Comparison of ENCODE assay signal across 32 cellular contexts in genomic region chr21:29374481-29374880, GRCh38.
"Had no signal": no experiment of that assay in that cellular context is flagged by ENCODE, and none has a peak within 500 bp of the region (broad histone marks: within the 10 kb centered on the region; RNA-seq: fewer than 3 reads in every experiment).

No MANE protein-coding gene starts in this region.

- DNase-seq: activated B cell treated with CpG ODN at 0.5 μM for 24 hours; activated CD4-positive, alpha-beta T cell treated with anti-CD3 and anti-CD28 coated beads for 48 hours; activated CD4-positive, alpha-beta T cell treated with anti-CD3 and anti-CD28 coated beads, Interleukin-2, amount 50 U/mL, for 1 hour; activated CD4-positive, alpha-beta T cell treated with anti-CD3 and anti-CD28 coated beads, Interleukin-2, amount 50 U/mL, for 48 hours; activated CD8-positive, alpha-beta memory T cell treated with anti-CD3 and anti-CD28 coated beads for 24 hours; activated CD8-positive, alpha-beta T cell treated with anti-CD3 and anti-CD28 coated beads for 36 hours; activated effector memory CD4-positive, alpha-beta T cell treated with anti-CD3 and anti-CD28 coated beads, Interleukin-2, amount 50 U/mL, for 16 hours; activated naive CD4-positive, alpha-beta T cell treated with anti-CD3 and anti-CD28 coated beads for 36 hours; activated T-cell treated with anti-CD3 and anti-CD28 coated beads, Interleukin-2, amount 50 U/mL, for 4 hours; adrenal gland; amygdala; aorta; body of pancreas; caudate nucleus; cortex of kidney; dermis blood vessel endothelial cell; effector CD4-positive, alpha-beta T cell; effector memory CD8-positive, alpha-beta T cell; erythroblast; foreskin melanocyte; heart right ventricle; T-helper 17 cell; T1000; WERI-Rb-1 had no signal

- H3K9me3 Mint-ChIP-seq: activated B cell treated with CpG ODN at 0.5 μM for 24 hours; activated T-cell treated with anti-CD3 and anti-CD28 coated beads, Interleukin-2, amount 50 U/mL, for 4 hours; activated T-helper 2 cell treated with anti-CD3 and anti-CD28 coated beads, Interferon-gamma antibody, Interleukin-2, Interleukin-4, amounts not matched to agents 10 μg/mL and 5 μg/mL and 100 μg/mL, durations not matched to agents 14 hours and 24 hours and 36 hours; effector memory CD8-positive, alpha-beta T cell; T-helper 2 cell treated with Interferon-gamma antibody and Interleukin-4, amounts not matched to agents 5 μg/mL and 100 μg/mL, for 36 hours had no signal

- H3K36me3 ChIP-seq: adrenal gland, gastroesophageal sphincter had no signal

- H3K27ac Mint-ChIP-seq: activated B cell treated with CpG ODN at 0.5 μM for 24 hours; activated CD8-positive, alpha-beta T cell treated with anti-CD3 and anti-CD28 coated beads for 36 hours; activated naive CD4-positive, alpha-beta T cell treated with anti-CD3 and anti-CD28 coated beads for 36 hours; activated naive CD8-positive, alpha-beta T cell; activated T-helper 2 cell treated with anti-CD3 and anti-CD28 coated beads, Interferon-gamma antibody, Interleukin-2, Interleukin-4, amounts not matched to agents 10 μg/mL and 5 μg/mL and 100 μg/mL, durations not matched to agents 14 hours and 24 hours and 36 hours; effector memory CD8-positive, alpha-beta T cell; T-helper 2 cell treated with Interferon-gamma antibody and Interleukin-4, amounts not matched to agents 5 μg/mL and 100 μg/mL, for 36 hours had no signal

- H2AFZ ChIP-seq: hepatocyte had no signal

- H3K4me3 Mint-ChIP-seq: activated B cell treated with CpG ODN at 0.5 μM for 24 hours; activated CD8-positive, alpha-beta T cell treated with anti-CD3 and anti-CD28 coated beads for 36 hours; activated naive CD4-positive, alpha-beta T cell treated with anti-CD3 and anti-CD28 coated beads for 36 hours; activated naive CD8-positive, alpha-beta T cell; activated T-cell treated with anti-CD3 and anti-CD28 coated beads, Interleukin-2, amount 50 U/mL, for 4 hours; effector memory CD8-positive, alpha-beta T cell; T-helper 17 cell; T-helper 2 cell treated with Interferon-gamma antibody and Interleukin-4, amounts not matched to agents 5 μg/mL and 100 μg/mL, for 36 hours had no signal

- H3K27me3 ChIP-seq: adrenal gland, body of pancreas, esophagus muscularis mucosa, gastroesophageal sphincter, heart right ventricle, hepatocyte had no signal

- H3K9me3 ChIP-seq: adrenal gland, body of pancreas, gastroesophageal sphincter had no signal

- FAIRE-seq: colon had no signal

- H3K4me1 ChIP-seq: adrenal gland, body of pancreas, esophagus muscularis mucosa, gastroesophageal sphincter had no signal

- ATAC-seq: activated CD4-positive, CD25-positive, alpha-beta regulatory T cell treated with anti-CD3 and anti-CD28 coated beads, Interleukin-2, amount 50 U/mL, for 24 hours; activated CD8-positive, alpha-beta T cell treated with anti-CD3 and anti-CD28 coated beads for 36 hours; activated T-cell treated with anti-CD3 and anti-CD28 coated beads, Interleukin-2, amount 50 U/mL, for 4 hours; body of pancreas; effector memory CD8-positive, alpha-beta T cell; gastroesophageal sphincter; heart right ventricle; T-helper 17 cell had no signal

- H3K4me3 ChIP-seq: adrenal gland, body of pancreas, esophagus muscularis mucosa, gastroesophageal sphincter, heart right ventricle, hepatocyte had no signal

- H3K4me2 ChIP-seq: hepatocyte had no signal

- H3K27ac ChIP-seq: adrenal gland, body of pancreas, esophagus muscularis mucosa, gastroesophageal sphincter, heart right ventricle, hepatocyte, WERI-Rb-1 had no signal

- H3K79me2 ChIP-seq: hepatocyte had no signal

- H3K27me3 Mint-ChIP-seq: activated B cell treated with CpG ODN at 0.5 μM for 24 hours; activated CD8-positive, alpha-beta T cell treated with anti-CD3 and anti-CD28 coated beads for 36 hours; activated naive CD8-positive, alpha-beta T cell; effector memory CD8-positive, alpha-beta T cell; T-helper 17 cell had no signal
